1 cellular context compared by ENCODE assay signal in the genomic region with DNA sequence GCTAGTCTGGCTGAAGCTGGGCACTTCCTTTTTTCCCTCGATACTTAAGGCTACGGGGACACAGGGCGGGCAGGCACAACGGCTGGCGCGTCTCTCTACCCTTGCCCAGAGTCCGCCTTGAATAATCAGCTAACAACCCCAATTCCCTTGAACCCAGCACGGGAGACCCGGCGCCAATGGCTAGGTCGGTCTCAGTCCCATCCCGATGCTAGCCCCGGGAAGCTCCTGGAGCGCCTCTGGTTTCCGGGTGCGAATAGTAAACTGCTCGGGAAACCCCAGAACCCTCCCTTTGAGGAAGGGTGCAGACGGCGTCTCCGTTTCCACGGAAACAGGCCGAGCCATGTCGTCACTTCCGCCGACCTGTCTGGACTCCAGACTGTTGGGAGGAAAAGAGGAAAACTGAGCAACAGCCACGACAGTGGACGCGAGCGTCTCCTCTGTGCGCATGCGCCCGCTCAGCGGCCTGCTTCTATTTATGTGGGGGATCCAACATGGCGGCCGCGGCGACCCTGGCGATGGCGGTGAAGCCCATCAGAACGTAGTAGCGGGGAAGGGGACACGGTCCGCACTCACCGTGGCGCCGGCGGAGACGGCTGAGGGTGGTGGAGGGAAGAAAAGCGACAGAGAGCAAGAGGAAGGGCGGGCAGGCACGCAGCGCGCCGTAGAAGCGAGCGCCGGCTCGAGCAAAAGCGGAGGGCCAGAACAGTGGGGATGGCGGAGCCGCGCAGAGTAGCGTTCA.
TF ChIP-seq lines count a peak whose summit lies in the region.

Gene UBN2 (plus strand): TSS at position 464 of the 739 bp plus-strand sequence. CDS start 248 bp downstream, at position 712.

TF ChIP-seq in K562, 482 proteins besides CTCF, POLR2A, EP300 and RAD21 (continued from another document and continues in another):
- peak; percentile 57 for TF ChIP-seq PKNOX1 (IDR thresholded peaks at IDR 0.05)
- TF ChIP-seq JUND (IDR thresholded peaks at IDR 0.05; ENCODE audit: borderline replicate concordance, low read depth, low read length), result peak; percentile 86
- TF ChIP-seq JUND (tag; IDR thresholded peaks at IDR 0.05; ENCODE audit: borderline replicate concordance, low read depth, low read length), result peak; percentile 54; the same call in 2 of the 3 replicates
- no peak for TF ChIP-seq NR2F6 (CRISPR knock-in tag; IDR thresholded peaks at IDR 0.05)
- 0 out of 2 replicates have a peak, but pooled peaks have one; percentile 63 for TF ChIP-seq ARID3B (CRISPR knock-in tag; IDR thresholded peaks at IDR 0.05; ENCODE audit: borderline replicate concordance)
- no peak for TF ChIP-seq MYBL2 (IDR thresholded peaks at IDR 0.05; ENCODE audit: low read depth)
- TF ChIP-seq MYBL2 (CRISPR knock-in tag; IDR thresholded peaks at IDR 0.05; ENCODE audit: borderline replicate concordance), result no peak
- no peak for TF ChIP-seq PCBP2 (IDR thresholded peaks at IDR 0.05; ENCODE audit: low read depth, low read length, poor library complexity, severe bottlenecking)
- no peak for TF ChIP-seq PTRF (tag; IDR thresholded peaks at IDR 0.05)
- TF ChIP-seq NFYB (IDR thresholded peaks at IDR 0.05; ENCODE audit: extremely low read depth, insufficient read length), result no peak
- peak; percentile 49; the same call in 1 of the 2 replicates for TF ChIP-seq JUN (IDR thresholded peaks at IDR 0.05; ENCODE audit: borderline replicate concordance, low read depth, low read length)
- no peak for TF ChIP-seq JUN (CRISPR knock-in tag; IDR thresholded peaks at IDR 0.05; ENCODE audit: borderline replicate concordance)
- no peak for TF ChIP-seq SOX6 (IDR thresholded peaks at IDR 0.05)
- TF ChIP-seq TARDBP (IDR thresholded peaks at IDR 0.05), result peak; percentile 63; the same call in 1 of the 2 replicates
- no peak for TF ChIP-seq HNRNPL (IDR thresholded peaks at IDR 0.05; ENCODE audit: low read depth, low read length)
- peak; percentile 85 for TF ChIP-seq E2F4 (CRISPR knock-in tag; IDR thresholded peaks at IDR 0.05; ENCODE audit: low read depth)
- TF ChIP-seq ZC3H8 (IDR thresholded peaks at IDR 0.05), result no peak
- peak; percentile 69; the same call in 1 of the 2 replicates for TF ChIP-seq BMI1 (IDR thresholded peaks at IDR 0.05; ENCODE audit: low read length)
- TF ChIP-seq ZNF124 (CRISPR knock-in tag; IDR thresholded peaks at IDR 0.05), result no peak
- no peak for TF ChIP-seq SRSF3 (IDR thresholded peaks at IDR 0.05; ENCODE audit: insufficient read depth, low read length)
- TF ChIP-seq SREBF1 (IDR thresholded peaks at IDR 0.05; ENCODE audit: borderline replicate concordance, low read depth, low read length), result no peak
- TF ChIP-seq, protein P1, sequence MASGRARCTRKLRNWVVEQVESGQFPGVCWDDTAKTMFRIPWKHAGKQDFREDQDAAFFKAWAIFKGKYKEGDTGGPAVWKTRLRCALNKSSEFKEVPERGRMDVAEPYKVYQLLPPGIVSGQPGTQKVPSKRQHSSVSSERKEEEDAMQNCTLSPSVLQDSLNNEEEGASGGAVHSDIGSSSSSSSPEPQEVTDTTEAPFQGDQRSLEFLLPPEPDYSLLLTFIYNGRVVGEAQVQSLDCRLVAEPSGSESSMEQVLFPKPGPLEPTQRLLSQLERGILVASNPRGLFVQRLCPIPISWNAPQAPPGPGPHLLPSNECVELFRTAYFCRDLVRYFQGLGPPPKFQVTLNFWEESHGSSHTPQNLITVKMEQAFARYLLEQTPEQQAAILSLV (tag; IDR thresholded peaks at IDR 0.05), result no peak
- TF ChIP-seq, protein P2, sequence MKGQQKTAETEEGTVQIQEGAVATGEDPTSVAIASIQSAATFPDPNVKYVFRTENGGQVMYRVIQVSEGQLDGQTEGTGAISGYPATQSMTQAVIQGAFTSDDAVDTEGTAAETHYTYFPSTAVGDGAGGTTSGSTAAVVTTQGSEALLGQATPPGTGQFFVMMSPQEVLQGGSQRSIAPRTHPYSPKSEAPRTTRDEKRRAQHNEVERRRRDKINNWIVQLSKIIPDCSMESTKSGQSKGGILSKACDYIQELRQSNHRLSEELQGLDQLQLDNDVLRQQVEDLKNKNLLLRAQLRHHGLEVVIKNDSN (CRISPR knock-in tag; IDR thresholded peaks at IDR 0.05), result no peak
- 0 out of 2 replicates have a peak, but pooled peaks have one; percentile 44 for TF ChIP-seq ZBTB7A (IDR thresholded peaks at IDR 0.05; ENCODE audit: borderline replicate concordance, control insufficient read depth, low read depth, low read length)
- no peak for TF ChIP-seq COPS2 (conservative IDR thresholded peaks at IDR 0.05)
- TF ChIP-seq ZNF740 (CRISPR knock-in tag; IDR thresholded peaks at IDR 0.05), result peak; percentile 87; the same call in 1 of the 2 replicates
- TF ChIP-seq ZNF740 (tag; IDR thresholded peaks at IDR 0.05), result no peak; a peak in 1 of 4 replicates
- TF ChIP-seq SIN3A (IDR thresholded peaks at IDR 0.05; ENCODE audit: borderline replicate concordance in 2 of 2, control insufficient read depth in 1 of 2, low read depth in 2 of 2, low read length in 2 of 2), result peak; percentile 97 to 99; a peak in 3 of 4 replicates
- no peak for TF ChIP-seq TCFL5 (CRISPR knock-in tag; conservative IDR thresholded peaks at IDR 0.05)
- TF ChIP-seq ZNF280B (CRISPR knock-in tag; IDR thresholded peaks at IDR 0.05), result no peak
- TF ChIP-seq ZBTB1 (CRISPR knock-in tag; IDR thresholded peaks at IDR 0.05; ENCODE audit: borderline replicate concordance, low read depth), result no peak; the same call in 1 of the 2 replicates
- TF ChIP-seq STAT5B (CRISPR knock-in tag; IDR thresholded peaks at IDR 0.05), result no peak
- TF ChIP-seq ZC3H11A (IDR thresholded peaks at IDR 0.05; ENCODE audit: low read depth, low read length), result no peak
- TF ChIP-seq FOXP4 (CRISPR knock-in tag; IDR thresholded peaks at IDR 0.05; ENCODE audit: borderline replicate concordance), result peak; percentile 84; the same call in 1 of the 2 replicates
- TF ChIP-seq, protein P3, sequence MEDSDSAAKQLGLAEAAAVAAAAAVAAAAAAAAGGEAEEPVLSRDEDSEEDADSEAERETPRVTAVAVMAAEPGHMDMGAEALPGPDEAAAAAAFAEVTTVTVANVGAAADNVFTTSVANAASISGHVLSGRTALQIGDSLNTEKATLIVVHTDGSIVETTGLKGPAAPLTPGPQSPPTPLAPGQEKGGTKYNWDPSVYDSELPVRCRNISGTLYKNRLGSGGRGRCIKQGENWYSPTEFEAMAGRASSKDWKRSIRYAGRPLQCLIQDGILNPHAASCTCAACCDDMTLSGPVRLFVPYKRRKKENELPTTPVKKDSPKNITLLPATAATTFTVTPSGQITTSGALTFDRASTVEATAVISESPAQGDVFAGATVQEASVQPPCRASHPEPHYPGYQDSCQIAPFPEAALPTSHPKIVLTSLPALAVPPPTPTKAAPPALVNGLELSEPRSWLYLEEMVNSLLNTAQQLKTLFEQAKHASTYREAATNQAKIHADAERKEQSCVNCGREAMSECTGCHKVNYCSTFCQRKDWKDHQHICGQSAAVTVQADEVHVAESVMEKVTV (CRISPR knock-in tag; IDR thresholded peaks at IDR 0.05), result no peak
- no peak for TF ChIP-seq SMARCA4 (IDR thresholded peaks at IDR 0.05)
- peak; percentile 98 for TF ChIP-seq HMGXB4 (CRISPR knock-in tag; IDR thresholded peaks at IDR 0.05)
- TF ChIP-seq RBFOX2 (IDR thresholded peaks at IDR 0.05; ENCODE audit: low read depth, low read length), result peak; percentile 99
- TF ChIP-seq ZKSCAN3 (CRISPR knock-in tag; IDR thresholded peaks at IDR 0.05), result no peak
- TF ChIP-seq UBTF (IDR thresholded peaks at IDR 0.05; ENCODE audit: borderline replicate concordance in 1 of 2, low read depth in 2 of 2, low read length in 2 of 2), result peak in 1 of 2 experiments; percentile 28; a peak in 2 of 4 replicates
- peak; percentile 98 for TF ChIP-seq RFX1 (IDR thresholded peaks at IDR 0.05)
- peak in 1 of 2 experiments; percentile 91; a peak in 2 of 4 replicates for TF ChIP-seq TEAD1 (CRISPR knock-in tag; IDR thresholded peaks at IDR 0.05)
- TF ChIP-seq STAT5A (IDR thresholded peaks at IDR 0.05; ENCODE audit: borderline replicate concordance, low read length), result no peak; the same call in 1 of the 2 replicates
- no peak for TF ChIP-seq ZNF696 (CRISPR knock-in tag; conservative IDR thresholded peaks at IDR 0.05)
